In genomic region chr1:28514445-28514933, GRCh38 we compare ENCODE assay signal across 7 cellular contexts. TPM values are rescaled to one million over a fixed set of nuclear protein-coding genes. Genes with fewer than 3 reads are reported as not detected.
DNase-seq lines count a peak whose midpoint lies in the region; TF ChIP-seq lines count a peak whose summit lies in the region.
"Not testable (repeated sequence)": the region's sequence is repeated elsewhere in the genome, so short reads cannot be mapped to it uniquely, and the experiment has no call there.

No MANE protein-coding gene starts in this region.

- H3K4me1 ChIP-seq in KMS-11 (ENCODE audit: low read depth, poor library complexity, severe bottlenecking) (peaks cover 84% of the 10 kb centered on the region), SK-N-SH (ENCODE audit: control insufficient read depth in 1 of 2, insufficient read depth in 2 of 2, low read depth in 1 of 2, low read length in 1 of 2) (peaks cover 9 to 21% of the 10 kb centered on the region in 2 experiments; a peak in 2 of 4 replicates), sigmoid colon (peaks cover 0 to 45% (median 43%) of the 10 kb centered on the region in 4 donors)

- H3K4me2 ChIP-seq in KMS-11, SK-N-SH: not testable (repeated sequence)

- H3K36me3 ChIP-seq in KMS-11 (ENCODE audit: insufficient read depth) = not testable (repeated sequence)
- peaks cover 24 to 46% of the 10 kb centered on the region in 2 experiments for H3K36me3 ChIP-seq in SK-N-SH (replicated peaks in 1 of 2; ENCODE audit: control insufficient read depth in 1 of 2, insufficient read depth in 2 of 2, low read length in 1 of 2)
- H3K36me3 ChIP-seq in sigmoid colon = peaks cover 12 to 60% (median 32%) of the 10 kb centered on the region in 4 donors

- TF ChIP-seq CTCF in KMS-11 (conservative IDR thresholded peaks at IDR 0.05; ENCODE audit: low read depth, low read length); SK-N-SH (IDR thresholded peaks at IDR 0.05); sigmoid colon (IDR thresholded peaks at IDR 0.05): not testable (repeated sequence)

- H3K4me1 Mint-ChIP-seq in activated CD4-positive, alpha-beta memory T cell treated with anti-CD3 and anti-CD28 coated beads for 36 hours (ENCODE audit: low read depth) = peaks cover 55% of the 10 kb centered on the region
- peaks cover 47% of the 10 kb centered on the region for H3K4me1 Mint-ChIP-seq in activated naive CD4-positive, alpha-beta T cell treated with anti-CD3 and anti-CD28 coated beads, Interleukin-2, amount 50 U/mL, for 24 hours

- H3K27ac ChIP-seq in KMS-11 (peak overlapping the region; percentile 87; the same call in 1 of the 2 replicates), SK-N-SH (ENCODE audit: low read depth in 2 of 2, low read length in 1 of 2) (peak overlapping the region in 1 of 2 experiments; percentile 21; a peak in 1 of 4 replicates), epithelial cell of prostate (peak overlapping the region; percentile 98)
- not testable (repeated sequence) for H3K27ac ChIP-seq in sigmoid colon

- H3K4me3 ChIP-seq in KMS-11 (IDR thresholded peaks at IDR 0.05; ENCODE audit: insufficient read depth, low read depth, low read length); SK-N-SH (ENCODE audit: low read depth in 2 of 2, low read length in 1 of 2); sigmoid colon: not testable (repeated sequence)

- not testable (repeated sequence) for H3K9me2 ChIP-seq in SK-N-SH

- not testable (repeated sequence) for H3K27me3 Mint-ChIP-seq in activated CD4-positive, alpha-beta memory T cell treated with anti-CD3 and anti-CD28 coated beads for 36 hours; activated naive CD4-positive, alpha-beta T cell treated with anti-CD3 and anti-CD28 coated beads, Interleukin-2, amount 50 U/mL, for 24 hours

- 79% methylated on average over 13 of the region's 13 CpGs for WGBS in SK-N-SH (ENCODE audit: low lambda C conversion rate)
- WGBS in sigmoid colon, 2 donors = 83 to 88% methylated on average over 13 of the region's 13 CpGs

- H3K4me3 Mint-ChIP-seq in activated CD4-positive, alpha-beta memory T cell treated with anti-CD3 and anti-CD28 coated beads for 36 hours = peak overlapping the region; percentile 37
- not testable (repeated sequence) for H3K4me3 Mint-ChIP-seq in activated naive CD4-positive, alpha-beta T cell treated with anti-CD3 and anti-CD28 coated beads, Interleukin-2, amount 50 U/mL, for 24 hours

- H3K27me3 ChIP-seq in KMS-11 (ENCODE audit: insufficient read depth, low read depth); SK-N-SH (ENCODE audit: insufficient read depth); sigmoid colon: not testable (repeated sequence)

- POLR2A ChIA-PET in SK-N-SH (lab: Yijun Ruan, JAX) = not testable (repeated sequence)
- POLR2A ChIA-PET in activated CD4-positive, alpha-beta memory T cell treated with anti-CD3 and anti-CD28 coated beads for 36 hours (lab: Charles Lee) = interaction anchor here (0.6 to 9.7 kb wide), 6 partner anchors 7 to 269 kb away, joined by 3 to 180 read pairs (median 6); partner anchors contain the start of genes RCC1 and TAF12

- H4K20me1 ChIP-seq in KMS-11 (ENCODE audit: insufficient read depth) (peaks cover 11% of the 10 kb centered on the region), SK-N-SH (ENCODE audit: insufficient read depth) (peaks cover 68% of the 10 kb centered on the region)

- 0 out of 4 replicates have a peak, but pooled peaks of 1 of the 2 experiments have one; percentile 4 for TF ChIP-seq EP300 in SK-N-SH (IDR thresholded peaks at IDR 0.05; ENCODE audit: borderline replicate concordance in 1 of 2, low read depth in 1 of 2, low read length in 1 of 2)
- TF ChIP-seq EP300 in sigmoid colon (IDR thresholded peaks at IDR 0.05) = not testable (repeated sequence)

- peaks cover 49% of the 10 kb centered on the region for H3K36me3 Mint-ChIP-seq in activated CD4-positive, alpha-beta memory T cell treated with anti-CD3 and anti-CD28 coated beads for 36 hours
- H3K36me3 Mint-ChIP-seq in activated naive CD4-positive, alpha-beta T cell treated with anti-CD3 and anti-CD28 coated beads, Interleukin-2, amount 50 U/mL, for 24 hours = peaks cover 25% of the 10 kb centered on the region

- peak; percentile 22 for DNase-seq in EL
- DNase-seq in SK-N-SH; activated CD4-positive, alpha-beta memory T cell treated with anti-CD3 and anti-CD28 coated beads for 36 hours; epithelial cell of prostate (ENCODE audit: low read depth, low spot score): not testable (repeated sequence)
- DNase-seq in sigmoid colon = peak; percentile 11

- intact Hi-C loops in activated CD4-positive, alpha-beta memory T cell treated with anti-CD3 and anti-CD28 coated beads for 36 hours (cut with micrococcal nuclease) = not testable (repeated sequence)
- intact Hi-C loops in sigmoid colon (cut with DNase I) = loop anchor here (10.0 kb wide), 1 partner anchor 220 kb away; the partner anchor contains the start of gene YTHDF2

- H3K79me2 ChIP-seq in KMS-11 (ENCODE audit: insufficient read depth, low read depth) = peaks cover 15% of the 10 kb centered on the region
- peaks cover 13% of the 10 kb centered on the region for H3K79me2 ChIP-seq in SK-N-SH (ENCODE audit: insufficient read depth)

- TF ChIP-seq RAD21 in SK-N-SH (IDR thresholded peaks at IDR 0.05; ENCODE audit: low read length) = not testable (repeated sequence)

- H2AFZ ChIP-seq in KMS-11 (ENCODE audit: low read depth); SK-N-SH (ENCODE audit: low read depth): not testable (repeated sequence)

- H3K9me3 ChIP-seq in SK-N-SH, sigmoid colon: not testable (repeated sequence)

- peak overlapping the region; percentile 60 for H3K27ac Mint-ChIP-seq in activated CD4-positive, alpha-beta memory T cell treated with anti-CD3 and anti-CD28 coated beads for 36 hours
- peak overlapping the region; percentile 82 for H3K27ac Mint-ChIP-seq in activated naive CD4-positive, alpha-beta T cell treated with anti-CD3 and anti-CD28 coated beads, Interleukin-2, amount 50 U/mL, for 24 hours

- H3K9ac ChIP-seq in KMS-11, SK-N-SH: not testable (repeated sequence)

- CTCF ChIA-PET in SK-N-SH (lab: Yijun Ruan, JAX) = interaction anchor here (0.9 to 4.6 kb wide), 3 partner anchors 67 to 363 kb away, joined by 3 to 46 read pairs (median 3); no protein-coding TSS in a partner anchor
- CTCF ChIA-PET in activated CD4-positive, alpha-beta memory T cell treated with anti-CD3 and anti-CD28 coated beads for 36 hours (lab: Charles Lee) = not testable (repeated sequence)

- not testable (repeated sequence) for H3K9me3 Mint-ChIP-seq in activated CD4-positive, alpha-beta memory T cell treated with anti-CD3 and anti-CD28 coated beads for 36 hours; activated naive CD4-positive, alpha-beta T cell treated with anti-CD3 and anti-CD28 coated beads, Interleukin-2, amount 50 U/mL, for 24 hours

- H3F3A ChIP-seq in SK-N-SH (replicated peaks; ENCODE audit: insufficient read depth) = peaks cover 87% of the 10 kb centered on the region

- TF ChIP-seq POLR2A in sigmoid colon (IDR thresholded peaks at IDR 0.05) = not testable (repeated sequence)

TF ChIP-seq in SK-N-SH, 30 proteins besides CTCF, POLR2A, EP300 and RAD21:
- 0 out of 2 replicates have a peak, but pooled peaks have one; percentile 6 for TF ChIP-seq ZBTB33 (IDR thresholded peaks at IDR 0.05; ENCODE audit: borderline replicate concordance, low read depth)

RNA-seq across cellular contexts. Expression of gene RCC1, which starts 8.6 kb away (rescaled TPM):
- polyA plus RNA-seq in SK-N-SH (2012; rRNA removed) = 56.2 and 61.0 TPM in 2 replicates
- polyA plus RNA-seq in SK-N-SH (2012; cell fraction: cytosol; rRNA removed) = 37.6 and 56.7 TPM in 2 replicates
- 51.9 and 53.7 TPM in 2 replicates for polyA plus RNA-seq in SK-N-SH (2012; cell fraction: nucleus; rRNA removed)
- 10 to 100 TPM; 83.5 to 86.1 TPM for total RNA-seq in activated CD4-positive, alpha-beta memory T cell treated with anti-CD3 and anti-CD28 coated beads for 36 hours
- 10 to 100 TPM in 3 of 4 donors, 1 to 10 TPM in 1; 8.9 to 18.8 (median 10.8) TPM for total RNA-seq in sigmoid colon
- 10 to 100 TPM; 25.2 to 64.2 (median 26.8) TPM for polyA plus RNA-seq in sigmoid colon

RNA-seq across cellular contexts. Expression of gene TRNAU1AP, which starts 38.4 kb away (rescaled TPM):
- 25.8 and 31.2 TPM in 2 replicates for polyA plus RNA-seq in SK-N-SH (2012; rRNA removed)
- 26.7 and 28.3 TPM in 2 replicates for polyA plus RNA-seq in SK-N-SH (2012; cell fraction: cytosol; rRNA removed)
- 32.6 and 44.8 TPM in 2 replicates for polyA plus RNA-seq in SK-N-SH (2012; cell fraction: nucleus; rRNA removed)
- 10 to 100 TPM; 57.3 to 59.6 TPM for total RNA-seq in activated CD4-positive, alpha-beta memory T cell treated with anti-CD3 and anti-CD28 coated beads for 36 hours
- total RNA-seq in sigmoid colon = 10 to 100 TPM; 20.0 to 36.5 (median 29.9) TPM
- 10 to 100 TPM; 14.1 to 27.6 (median 19.5) TPM for polyA plus RNA-seq in sigmoid colon

Comparison
In these comparisons a context has a peak if more than half of its experiments do, and no peak if none do; other contexts are left out.
1. RNA of gene RCC1, which starts 8.6 kb away (total RNA-seq): 83.5 to 86.1 TPM in activated CD4-positive, alpha-beta memory T cell treated with anti-CD3 and anti-CD28 coated beads for 36 hours; 8.9 to 18.8 TPM in sigmoid colon; every median in the first group is over 4 times any median in the second.